9 cellular contexts compared by ENCODE assay signal in genomic region chr12:118058881-118059644, GRCh38. TPM values are rescaled to one million over a fixed set of nuclear protein-coding genes. Genes with fewer than 3 reads are reported as not detected.
DNase-seq lines count a peak whose midpoint lies in the region; ATAC-seq and TF ChIP-seq lines count a peak whose summit lies in the region.
"Had no signal": no experiment of that assay in that cellular context is flagged by ENCODE, and none has a peak within 500 bp of the region (broad histone marks: within the 10 kb centered on the region; RNA-seq: fewer than 3 reads in every experiment).

No MANE protein-coding gene starts in this region.

- no peaks in the 10 kb centered on the region for H3K27me3 ChIP-seq in esophagus muscularis mucosa

- intact Hi-C loops in esophagus muscularis mucosa (cut with DNase I), result no loop called here

- H3K9ac ChIP-seq in SK-N-MC (ENCODE audit: insufficient read length), result peak overlapping the region; percentile 77

- H3K36me3 ChIP-seq in SK-N-MC (ENCODE audit: insufficient read depth, low read length) (no peaks in the 10 kb centered on the region), esophagus muscularis mucosa (no peaks in the 10 kb centered on the region)

- peaks cover 40 to 70% (median 54%) of the 10 kb centered on the region in 4 donors for H3K4me1 ChIP-seq in esophagus muscularis mucosa

- ATAC-seq in GM21737 (IDR thresholded peaks at IDR 0.05; ENCODE audit: unreplicated experiment), result no peak
- ATAC-seq: left lobe of liver had no signal

- H3K4me3 ChIP-seq in SK-N-MC (peak overlapping the region; percentile 87), esophagus muscularis mucosa (peak overlapping the region in 3 of 4 donors; percentile 79 to 87 (median 85))

- no peak for TF ChIP-seq POLR2A in esophagus muscularis mucosa (IDR thresholded peaks at IDR 0.05; ENCODE audit: low read depth)

- no peak for TF ChIP-seq EP300 in esophagus muscularis mucosa (IDR thresholded peaks at IDR 0.05)

- no peak for TF ChIP-seq CTCF in esophagus muscularis mucosa (IDR thresholded peaks at IDR 0.05)

- WGBS in esophagus muscularis mucosa, result 67% methylated on average over 12 of the region's 12 CpGs

- H3K27ac ChIP-seq in SK-N-MC (peak overlapping the region; percentile 85), esophagus muscularis mucosa (replicated peaks in 1 of 4) (peak overlapping the region; percentile 96 to 97 (median 96))

- no peaks in the 10 kb centered on the region for H3K9me3 ChIP-seq in SK-N-MC (ENCODE audit: low read depth, low read length)
- H3K9me3 ChIP-seq in esophagus muscularis mucosa, result no peaks in the 10 kb centered on the region

- DNase-seq in Daoy (ENCODE audit: low read depth), result peak; percentile 11
- DNase-seq in SK-N-MC (ENCODE audit: low read depth, low spot score), result no peak
- DNase-seq in esophagus muscularis mucosa (ENCODE audit: extremely low spot score), result no peak
- peak; percentile 47 for DNase-seq in pons (ENCODE audit: low spot score)
- no peak for DNase-seq in SW480 (ENCODE audit: low spot score)
- DNase-seq in activated effector memory CD4-positive, alpha-beta T cell treated with Interleukin-2 at 50 U/mL for 16 hours, result no peak
- DNase-seq in T-helper 9 cell, result no peak

RNA-seq across cellular contexts. Expression of gene WSB2, which starts 1.9 kb away (rescaled TPM):
- total RNA-seq in Daoy (2014; rRNA removed; shearing (Covaris generic)), result 103 and 111 TPM in 2 replicates
- total RNA-seq in esophagus muscularis mucosa, result 10 to 100 TPM; 68.5 to 87.7 (median 81.7) TPM

RNA-seq across cellular contexts. Expression of gene RFC5, which starts 42.6 kb away (rescaled TPM):
- total RNA-seq in Daoy (2014; rRNA removed; shearing (Covaris generic)), result 53.0 and 57.0 TPM in 2 replicates
- 10 to 100 TPM in 2 of 4 donors, 1 to 10 TPM in 2; 8.7 to 11.3 (median 10.0) TPM for total RNA-seq in esophagus muscularis mucosa

RNA-seq across cellular contexts. Expression of gene VSIG10, which starts 44.7 kb away (rescaled TPM):
- 18.2 and 18.9 TPM in 2 replicates for total RNA-seq in Daoy (2014; rRNA removed; shearing (Covaris generic))
- 10 to 100 TPM; 14.1 to 71.7 (median 22.0) TPM for total RNA-seq in esophagus muscularis mucosa

Comparison
In these comparisons a context has a peak if more than half of its experiments do, and no peak if none do; other contexts are left out.
1. DNase-seq: peak in Daoy (single experiment) and pons (single experiment); none in SK-N-MC (single experiment), esophagus muscularis mucosa (single experiment), SW480 (single experiment), activated effector memory CD4-positive, alpha-beta T cell treated with Interleukin-2 at 50 U/mL for 16 hours (single experiment) and T-helper 9 cell (single experiment).